ENCODE assay signal across 21 cellular contexts in the genomic region with DNA sequence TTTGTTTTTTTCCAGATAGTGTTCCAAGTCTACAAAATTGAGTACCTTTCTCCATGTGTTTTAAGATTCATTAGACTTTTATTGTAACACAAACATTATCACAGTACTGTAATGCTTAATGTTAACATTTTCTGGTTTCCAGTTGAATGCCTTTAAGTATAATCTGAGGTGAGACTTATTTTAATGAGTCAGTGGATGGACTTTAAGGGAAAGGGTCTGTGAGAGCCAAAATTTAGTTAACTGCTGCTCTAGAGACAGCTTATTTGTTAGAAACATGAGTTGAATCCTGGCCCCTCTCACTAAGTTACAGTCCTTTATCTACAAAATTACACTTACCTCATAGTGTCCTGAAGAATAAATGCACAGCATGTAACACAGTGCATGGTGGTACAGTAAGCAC.
DNase-seq lines count a peak whose midpoint lies in the region; ATAC-seq and TF ChIP-seq lines count a peak whose summit lies in the region.
"Had no signal": no experiment of that assay in that cellular context is flagged by ENCODE, and none has a peak within 500 bp of the region (broad histone marks: within the 10 kb centered on the region; RNA-seq: fewer than 3 reads in every experiment).

No MANE protein-coding gene starts in this region.

- H3K27me3 Mint-ChIP-seq in mesothelial cell of epicardium (ENCODE audit: low read depth): no peaks in the 10 kb centered on the region

- TF ChIP-seq CTCF in choroid plexus epithelial cell (conservative IDR thresholded peaks at IDR 0.05; ENCODE audit: low read depth, low read length) (no peak), mesothelial cell of epicardium (IDR thresholded peaks at IDR 0.05; ENCODE audit: unreplicated experiment) (no peak)

- H3K9me3 Mint-ChIP-seq in mesothelial cell of epicardium: no peaks in the 10 kb centered on the region
- H3K9me3 Mint-ChIP-seq: CD8-positive, alpha-beta memory T cell had no signal

- peak; percentile 22 for DNase-seq in NCI-H748 (lab: John Stamatoyannopoulos, UW; ENCODE audit: unreplicated experiment)
- no peak for DNase-seq in NCI-H748 treated with DMSO at 0.1 percent for 48 hours (lab: John Stamatoyannopoulos, UW)
- DNase-seq in NCI-H69 (lab: John Stamatoyannopoulos, UW): peak; percentile 71
- DNase-seq in choroid plexus epithelial cell (ENCODE audit: low read depth): peak; percentile 18
- no peak for DNase-seq in mesothelial cell of epicardium (ENCODE audit: low spot score in 2 of 2, unreplicated experiment in 2 of 2)
- DNase-seq in D341Med (ENCODE audit: low spot score): no peak
- DNase-seq in mesenteric fat pad (ENCODE audit: low spot score): no peak
- DNase-seq: 8988T; CD8-positive, alpha-beta memory T cell; DMS53; GDM1; GOT3; KBM-7; NCI-H1105; NCI-H1694; NCI-H446; NCI-H526; NK-92 treated with Interleukin-12 subunit alpha and Interleukin-12 subunit beta, amount 100 ng/mL, for 24 hours had no signal

- no peak overlapping the region for H3K4me3 Mint-ChIP-seq in mesothelial cell of epicardium
- H3K4me3 Mint-ChIP-seq: CD8-positive, alpha-beta memory T cell had no signal

- no peak overlapping the region for H3K27ac Mint-ChIP-seq in mesothelial cell of epicardium
- H3K27ac Mint-ChIP-seq: CD8-positive, alpha-beta memory T cell had no signal

- no peak for ATAC-seq in HG03354 (IDR thresholded peaks at IDR 0.05; ENCODE audit: poor library complexity, severe bottlenecking, unreplicated experiment)
- ATAC-seq: HCT116, HepG2 had no signal

- no peaks in the 10 kb centered on the region for H3K36me3 Mint-ChIP-seq in mesothelial cell of epicardium
- H3K36me3 Mint-ChIP-seq: CD8-positive, alpha-beta memory T cell had no signal

- peaks cover 35% of the 10 kb centered on the region for H3K4me1 Mint-ChIP-seq in mesothelial cell of epicardium
- H3K4me1 Mint-ChIP-seq: CD8-positive, alpha-beta memory T cell had no signal

- H3K4me3 ChIP-seq in choroid plexus epithelial cell (ENCODE audit: low read depth, low read length): no peak overlapping the region

Comparison
In these comparisons a context has a peak if more than half of its experiments do, and no peak if none do; other contexts are left out.
1. DNase-seq: peak in NCI-H748 (single experiment), NCI-H69 (single experiment) and choroid plexus epithelial cell (single experiment); none in NCI-H748 treated with DMSO at 0.1 percent for 48 hours (single experiment), mesothelial cell of epicardium (0 of 2), D341Med (single experiment) and mesenteric fat pad (single experiment).